ENCODE assay signal across 9 cellular contexts in the genomic region with DNA sequence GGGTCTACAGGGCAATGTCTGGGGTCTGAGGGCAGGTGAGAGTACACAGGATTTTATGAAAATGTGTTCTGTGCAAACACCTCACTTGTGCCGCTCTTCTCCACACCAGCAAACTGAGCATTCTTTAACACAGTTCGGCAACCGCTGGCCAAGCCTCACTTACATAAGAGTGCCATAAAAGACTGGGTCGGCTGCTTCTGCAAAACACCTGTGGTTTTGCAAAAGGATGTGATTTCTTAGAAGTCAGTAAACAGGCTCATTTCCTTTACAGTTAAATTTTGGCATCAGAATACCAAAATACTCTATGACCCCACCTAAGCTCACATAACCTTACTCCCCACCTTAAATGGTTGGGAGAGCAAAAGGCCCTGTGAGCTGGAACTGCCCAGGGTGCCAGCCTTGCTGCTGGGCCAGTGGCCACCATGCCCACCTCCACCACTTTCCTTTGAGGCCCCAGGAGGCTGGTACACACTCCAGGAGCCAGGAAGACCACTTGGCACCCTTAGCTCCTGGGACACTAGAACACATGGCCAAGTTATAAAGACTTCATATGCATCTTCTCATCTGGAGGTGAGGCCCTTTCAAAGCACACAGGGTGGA. TPM values are rescaled to one million over a fixed set of nuclear protein-coding genes. Genes with fewer than 3 reads are reported as not detected.
DNase-seq lines count a peak whose midpoint lies in the region; ATAC-seq, FAIRE-seq and TF ChIP-seq lines count a peak whose summit lies in the region.
"Had no signal": no experiment of that assay in that cellular context is flagged by ENCODE, and none has a peak within 500 bp of the region (broad histone marks: within the 10 kb centered on the region; RNA-seq: fewer than 3 reads in every experiment).

No MANE protein-coding gene starts in this region.

- no peak for TF ChIP-seq CTCF in CD14-positive monocyte (IDR thresholded peaks at IDR 0.05)

- H3K9ac ChIP-seq in mucosa of rectum (ENCODE audit: low read depth in 1 of 2, low read length in 2 of 2) = peak overlapping the region in 1 of 2 donors; percentile 41

- FAIRE-seq in GM18507 (lab: Jason Lieb, UNC) (peak; percentile 86), frontal cortex (lab: Jason Lieb, UNC) (no peak)

- POLR2A ChIA-PET in activated CD4-positive, alpha-beta memory T cell treated with anti-CD3 and anti-CD28 coated beads, Interleukin-2, amount 10 ng/mL, durations not matched to agents 7 days and 5 days (lab: Charles Lee) = interaction anchor here (0.7 to 7.5 kb wide), 9 partner anchors 9 to 142 kb away, joined by 3 to 96 read pairs (median 6); a partner anchor contains a TSS

- H3K36me3 Mint-ChIP-seq in activated CD4-positive, alpha-beta memory T cell treated with anti-CD3 and anti-CD28 coated beads, Interleukin-2, amount 10 ng/mL, durations not matched to agents 7 days and 5 days (ENCODE audit: low read depth) = peaks cover 60% of the 10 kb centered on the region
- peaks cover 23 to 43% of the 10 kb centered on the region in 2 donors for H3K36me3 Mint-ChIP-seq in CD14-positive monocyte

- H3K4me1 ChIP-seq in mucosa of rectum (ENCODE audit: control insufficient read depth in 2 of 2, insufficient read depth in 2 of 2, low read length in 2 of 2) = peaks cover 56 to 66% of the 10 kb centered on the region in 2 donors

- H3K4me3 Mint-ChIP-seq in activated CD4-positive, alpha-beta memory T cell treated with anti-CD3 and anti-CD28 coated beads, Interleukin-2, amount 10 ng/mL, durations not matched to agents 7 days and 5 days = peak overlapping the region; percentile 67
- H3K4me3 Mint-ChIP-seq in CD14-positive monocyte = no peak overlapping the region

- no peaks in the 10 kb centered on the region for H3K27me3 Mint-ChIP-seq in activated CD4-positive, alpha-beta memory T cell treated with anti-CD3 and anti-CD28 coated beads, Interleukin-2, amount 10 ng/mL, durations not matched to agents 7 days and 5 days
- H3K27me3 Mint-ChIP-seq in CD14-positive monocyte (ENCODE audit: low read depth in 3 of 3) = no peaks in the 10 kb centered on the region

- CTCF ChIA-PET in activated CD4-positive, alpha-beta memory T cell treated with anti-CD3 and anti-CD28 coated beads, Interleukin-2, amount 10 ng/mL, durations not matched to agents 7 days and 5 days (lab: Charles Lee) = interaction anchor here (0.6 to 2.1 kb wide), 9 partner anchors 10 to 190 kb away, joined by 3 to 9 read pairs (median 3); a partner anchor contains a TSS

- H3K9me3 Mint-ChIP-seq in activated CD4-positive, alpha-beta memory T cell treated with anti-CD3 and anti-CD28 coated beads, Interleukin-2, amount 10 ng/mL, durations not matched to agents 7 days and 5 days = no peaks in the 10 kb centered on the region
- no peaks in the 10 kb centered on the region for H3K9me3 Mint-ChIP-seq in CD14-positive monocyte

- H3K4me1 Mint-ChIP-seq in activated CD4-positive, alpha-beta memory T cell treated with anti-CD3 and anti-CD28 coated beads, Interleukin-2, amount 10 ng/mL, durations not matched to agents 7 days and 5 days = peaks cover 91% of the 10 kb centered on the region
- peaks cover 64% of the 10 kb centered on the region for H3K4me1 Mint-ChIP-seq in CD14-positive monocyte

- H3K27me3 ChIP-seq in mucosa of rectum (ENCODE audit: control insufficient read depth in 2 of 2, insufficient read depth in 2 of 2, low read length in 2 of 2) = no peaks in the 10 kb centered on the region

- H3K27ac Mint-ChIP-seq in activated CD4-positive, alpha-beta memory T cell treated with anti-CD3 and anti-CD28 coated beads, Interleukin-2, amount 10 ng/mL, durations not matched to agents 7 days and 5 days = peak overlapping the region; percentile 83
- H3K27ac Mint-ChIP-seq in CD14-positive monocyte = peak overlapping the region in 3 of 7 donors; percentile 45 to 69 (median 46)

- H3K9me3 ChIP-seq in mucosa of rectum (ENCODE audit: control insufficient read depth in 2 of 2, low read length in 2 of 2) = no peaks in the 10 kb centered on the region

- H3K27ac ChIP-seq in mucosa of rectum (ENCODE audit: low read depth in 2 of 2, low read length in 2 of 2) = peak overlapping the region; percentile 49 to 67

- peaks cover 0 to 13% of the 10 kb centered on the region in 2 donors for H3K36me3 ChIP-seq in mucosa of rectum (ENCODE audit: control insufficient read depth in 2 of 2, insufficient read depth in 2 of 2, low read length in 2 of 2)

- DNase-seq in GM18507 (ENCODE audit: extremely low spot score, insufficient read length, low read depth) = no peak
- DNase-seq in activated CD4-positive, alpha-beta memory T cell treated with anti-CD3 and anti-CD28 coated beads, Interleukin-2, amount 10 ng/mL, durations not matched to agents 7 days and 5 days = peak; percentile 85
- DNase-seq in NCI-H526 treated with DMSO at 0.1 percent for 48 hours (lab: John Stamatoyannopoulos, UW) = no peak
- DNase-seq in left lobe of liver (ENCODE audit: low spot score) = no peak
- no peak for DNase-seq in frontal cortex (ENCODE audit: low spot score in 2 of 2)
- DNase-seq in CD14-positive monocyte (ENCODE audit: low spot score) = no peak

- intact Hi-C loops in CD14-positive monocyte (cut with micrococcal nuclease) = no loop called here

- ATAC-seq in HG02852 (IDR thresholded peaks at IDR 0.05; ENCODE audit: unreplicated experiment) = peak; percentile 66
- no peak for ATAC-seq in left lobe of liver
- ATAC-seq: SK-N-SH treated with all-trans-retinoic acid at 6 μM for 48 hours had no signal

- peak overlapping the region in 1 of 2 donors; percentile 5 for H3K4me3 ChIP-seq in mucosa of rectum (ENCODE audit: low read length in 2 of 2)

RNA-seq across cellular contexts. Expression of a gene that starts 22.0 kb away (rescaled TPM):
- 100 to 1,000 TPM; 537 to 565 TPM for total RNA-seq in activated CD4-positive, alpha-beta memory T cell treated with anti-CD3 and anti-CD28 coated beads, Interleukin-2, amount 10 ng/mL, durations not matched to agents 7 days and 5 days
- total RNA-seq in left lobe of liver (91.4 TPM), frontal cortex (47.7 TPM)
- polyA plus RNA-seq in CD14-positive monocyte = 100 to 1,000 TPM; 407 to 504 TPM
